Comparison of ENCODE assay signal across 8 cellular contexts in genomic region chr4:114386637-114387233, GRCh38.
A peak's percentile ranks its signal among the peaks of the same experiment; 100 is the strongest.
DNase-seq lines count a peak whose midpoint lies in the region; ATAC-seq and TF ChIP-seq lines count a peak whose summit lies in the region.

No MANE protein-coding gene starts in this region.

- in situ Hi-C loops in transverse colon (cut with MboI; ENCODE audit: low pct_ligation_motif_present in 1 of 4, low pct_unique_long_range_greater_than_20kb in 1 of 4, low sequenced_read_pairs in 3 of 4): loop anchor here (25.0 kb wide), 4 partner anchors 276 to 999 kb away; no protein-coding TSS in a partner anchor

- H3K4me1 ChIP-seq in gastroesophageal sphincter (no peaks in the 10 kb centered on the region), transverse colon (peaks cover 0 to 5% (median 0%) of the 10 kb centered on the region in 4 donors)

- DNase-seq in NCI-H1417 (lab: John Stamatoyannopoulos, UW) (peak; percentile 3 to 69 (median 9)), NCI-H1417 treated with DMSO at 0.1 percent for 48 hours (lab: John Stamatoyannopoulos, UW) (no peak), HFFc6 (peak; percentile 39), SK-N-MC (ENCODE audit: low read depth, low spot score) (peak; percentile 47), transverse colon (no peak)

- no peaks in the 10 kb centered on the region for H3K9me3 Mint-ChIP-seq in HFFc6

- H3K36me3 Mint-ChIP-seq in HFFc6 (ENCODE audit: low read depth): no peaks in the 10 kb centered on the region

- no peaks in the 10 kb centered on the region for H3K9me3 ChIP-seq in SK-N-MC (ENCODE audit: low read depth, low read length)
- no peaks in the 10 kb centered on the region for H3K9me3 ChIP-seq in gastroesophageal sphincter
- H3K9me3 ChIP-seq in transverse colon: no peaks in the 10 kb centered on the region

- peaks cover 34% of the 10 kb centered on the region for H3K4me1 Mint-ChIP-seq in HFFc6 (ENCODE audit: low read depth)

- H3K27me3 Mint-ChIP-seq in HFFc6 (ENCODE audit: insufficient read depth): peaks cover 5% of the 10 kb centered on the region

- peaks cover 6% of the 10 kb centered on the region for H3K27me3 ChIP-seq in gastroesophageal sphincter
- H3K27me3 ChIP-seq in transverse colon: no peaks in the 10 kb centered on the region

- 30 to 44% methylated on average over 5 of the region's 5 CpGs for WGBS in gastroesophageal sphincter (ENCODE audit: low coverage in 1 of 2), 2 donors
- 25% methylated on average over 5 of the region's 5 CpGs for WGBS in transverse colon (ENCODE audit: low coverage in 1 of 2), 2 donors

- H3K36me3 ChIP-seq in SK-N-MC (ENCODE audit: insufficient read depth, low read length) (no peaks in the 10 kb centered on the region), gastroesophageal sphincter (no peaks in the 10 kb centered on the region), transverse colon (no peaks in the 10 kb centered on the region)

- no peak overlapping the region for H3K4me3 Mint-ChIP-seq in HFFc6

- no peak overlapping the region for H3K27ac Mint-ChIP-seq in HFFc6

- no peak overlapping the region for H3K4me3 ChIP-seq in SK-N-MC
- H3K4me3 ChIP-seq in gastroesophageal sphincter: no peak overlapping the region
- no peak overlapping the region for H3K4me3 ChIP-seq in transverse colon

- no peak for TF ChIP-seq POLR2A in gastroesophageal sphincter (IDR thresholded peaks at IDR 0.05)
- TF ChIP-seq POLR2A in transverse colon (IDR thresholded peaks at IDR 0.05): no peak

- peak overlapping the region; percentile 11 for H3K9ac ChIP-seq in SK-N-MC (ENCODE audit: insufficient read length)

- H3K27ac ChIP-seq in SK-N-MC (no peak overlapping the region), gastroesophageal sphincter (no peak overlapping the region), transverse colon (no peak overlapping the region)

- intact Hi-C loops in transverse colon (cut with DNase I; ENCODE audit: low total_unique reads): no loop called here

- peak; percentile 89 for TF ChIP-seq CTCF in HFFc6 (IDR thresholded peaks at IDR 0.05)
- peak; percentile 27 to 65 (median 44) for TF ChIP-seq CTCF in gastroesophageal sphincter (IDR thresholded peaks at IDR 0.05)
- peak; percentile 59 to 71 (median 67) for TF ChIP-seq CTCF in transverse colon (IDR thresholded peaks at IDR 0.05)

- no peak for TF ChIP-seq EP300 in gastroesophageal sphincter (IDR thresholded peaks at IDR 0.05)
- no peak for TF ChIP-seq EP300 in transverse colon (IDR thresholded peaks at IDR 0.05; ENCODE audit: low read depth)

- ATAC-seq in gastroesophageal sphincter (no peak), GM19023 (IDR thresholded peaks at IDR 0.05; ENCODE audit: unreplicated experiment) (no peak), GM19467 (IDR thresholded peaks at IDR 0.05; ENCODE audit: unreplicated experiment) (no peak)

Comparison
In these comparisons a context has a peak if more than half of its experiments do, and no peak if none do; other contexts are left out.
1. DNase-seq: peak in NCI-H1417 (3 of 3), HFFc6 (single experiment) and SK-N-MC (single experiment); none in NCI-H1417 treated with DMSO at 0.1 percent for 48 hours (single experiment) and transverse colon (single experiment).
2. Peak in every context shown above with its lines, with median percentiles within 50 percentile points of each other: CTCF ChIP-seq.